Comparison of ENCODE assay signal across 6 cellular contexts in the genomic region with DNA sequence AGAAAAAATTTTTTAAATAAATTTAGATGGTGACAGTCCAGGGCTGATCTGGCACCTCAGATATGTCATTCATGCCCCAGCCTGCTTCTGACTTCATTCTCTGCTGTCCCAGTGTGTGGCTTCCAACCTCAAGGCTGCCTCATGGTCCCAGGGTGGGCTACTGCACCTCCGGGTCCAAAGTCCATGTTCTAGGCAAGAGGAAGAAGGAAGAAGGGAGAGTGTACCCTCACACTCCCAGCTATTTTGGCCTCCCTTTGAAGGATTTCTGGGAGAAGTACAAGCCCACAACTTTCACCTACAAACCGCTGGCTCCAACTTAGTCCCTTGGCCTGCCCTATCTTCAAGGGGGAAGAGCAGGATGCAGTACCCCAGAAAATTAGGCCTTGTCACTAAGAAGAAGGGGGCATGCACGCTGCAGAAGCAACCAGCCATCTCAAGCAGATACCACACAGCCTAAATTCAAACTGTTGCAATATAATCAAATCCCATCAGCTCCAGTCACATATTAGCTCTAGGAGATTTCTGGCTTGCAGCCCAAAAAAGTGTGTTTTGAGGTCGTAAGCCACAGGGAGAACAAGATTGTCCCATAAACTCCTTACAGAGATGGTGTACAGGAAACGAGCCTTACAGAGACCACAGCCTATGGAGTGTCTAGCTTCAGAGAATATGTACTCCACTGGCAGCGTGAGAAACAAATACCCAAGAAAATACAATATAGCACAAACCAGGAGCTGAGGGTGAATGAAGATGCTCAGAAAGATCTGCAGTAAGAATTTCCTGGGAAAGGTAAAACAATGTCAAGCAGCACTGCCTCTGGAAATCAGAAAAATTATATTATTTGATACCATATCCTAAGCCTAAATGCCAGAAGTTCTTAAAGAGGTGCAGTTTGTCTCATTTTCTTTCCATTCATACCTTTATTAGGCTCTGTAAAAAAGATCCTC. TPM values are rescaled to one million over a fixed set of nuclear protein-coding genes. Genes with fewer than 3 reads are reported as not detected.
DNase-seq lines count a peak whose midpoint lies in the region; ATAC-seq and TF ChIP-seq lines count a peak whose summit lies in the region.

No MANE protein-coding gene starts in this region.

- peak overlapping the region; percentile 71 for H3K4me3 ChIP-seq in HFF-Myc (replicated peaks; ENCODE audit: low read depth, low read length)
- H3K4me3 ChIP-seq in ovary = peak overlapping the region; percentile 58

- TF ChIP-seq POLR2A in ovary (IDR thresholded peaks at IDR 0.05) = no peak

- ATAC-seq in GM19328 (IDR thresholded peaks at IDR 0.05; ENCODE audit: unreplicated experiment) = no peak
- ATAC-seq in stimulated activated naive CD8-positive, alpha-beta T cell treated with anti-CD3 and anti-CD28 coated beads, Interleukin-15, Interleukin-2, amounts not matched to agents 100 U/mL and 50 U/mL, for 24 hours = no peak

- H3K27ac Mint-ChIP-seq in MCF 10A (ENCODE audit: low read depth, unreplicated experiment) = no peak overlapping the region

- no peak overlapping the region for H3K4me3 Mint-ChIP-seq in MCF 10A (ENCODE audit: unreplicated experiment)

- TF ChIP-seq CTCF in HFF-Myc (IDR thresholded peaks at IDR 0.05; ENCODE audit: low read depth, low read length, missing control alignments) = no peak
- TF ChIP-seq CTCF in MCF 10A (IDR thresholded peaks at IDR 0.05; ENCODE audit: unreplicated experiment) = no peak
- TF ChIP-seq CTCF in ovary (IDR thresholded peaks at IDR 0.05) = no peak

- H3K27me3 ChIP-seq in ovary = no peaks in the 10 kb centered on the region

- peaks cover 7% of the 10 kb centered on the region for H3K4me1 Mint-ChIP-seq in MCF 10A (ENCODE audit: insufficient read depth, unreplicated experiment)

- H3K36me3 ChIP-seq in ovary = no peaks in the 10 kb centered on the region

- CTCF ChIA-PET in MCF 10A (lab: Yijun Ruan, JAX) = interaction anchor here (1.2 kb wide), 1 partner anchor 23 kb away, joined by 5 read pairs; no protein-coding TSS in a partner anchor

- DNase-seq in HFF-Myc (ENCODE audit: extremely low read depth, low read depth) (no peak), MCF 10A (ENCODE audit: unreplicated experiment) (peak; percentile 8), ovary (no peak), T1000 (lab: John Stamatoyannopoulos, UW) (no peak)
- no peak for DNase-seq in stimulated activated naive CD8-positive, alpha-beta T cell treated with anti-CD3 and anti-CD28 coated beads, Interleukin-15, Interleukin-2, amounts not matched to agents 100 U/mL and 50 U/mL, for 24 hours

- BruUV-seq in MCF 10A (replicated peaks; lab: Mats Ljungman, UMichigan) = TSS peak; percentile 88

- no peaks in the 10 kb centered on the region for H3K9me3 ChIP-seq in ovary

- 48 to 53% (median 50%) methylated on average over 6 of the region's 6 CpGs for WGBS in ovary, 3 donors

- H3K9me3 Mint-ChIP-seq in MCF 10A (ENCODE audit: unreplicated experiment) = no peaks in the 10 kb centered on the region

- peaks cover 6% of the 10 kb centered on the region for H3K4me1 ChIP-seq in ovary (ENCODE audit: insufficient read depth)

- intact Hi-C loops in MCF 10A (cut with micrococcal nuclease) (no loop called here), ovary (cut with DNase I) (no loop called here)

- no peaks in the 10 kb centered on the region for H3K36me3 Mint-ChIP-seq in MCF 10A (ENCODE audit: insufficient read depth, unreplicated experiment)

- POLR2A ChIA-PET in MCF 10A (lab: Yijun Ruan, JAX) = interaction anchor here (0.6 to 1.6 kb wide), 10 partner anchors 13 to 1115 kb away, joined by 3 to 10 read pairs (median 4); no protein-coding TSS in a partner anchor

- no peaks in the 10 kb centered on the region for H3K27me3 Mint-ChIP-seq in MCF 10A (ENCODE audit: insufficient read depth, unreplicated experiment)

- no peak for TF ChIP-seq EP300 in ovary (IDR thresholded peaks at IDR 0.05)

- H3K27ac ChIP-seq in ovary = peak overlapping the region; percentile 24 to 89

RNA-seq across cellular contexts. Expression of gene BTN3A2, which starts 0.8 kb away (rescaled TPM):
- 9.9 and 16.4 TPM in 2 replicates for total RNA-seq in MCF 10A (2022)
- total RNA-seq in ovary = 10 to 100 TPM in 6 of 7 donors, 1 to 10 TPM in 1; 9.9 to 36.5 (median 16.5) TPM
- polyA plus RNA-seq in ovary = 10 to 100 TPM; 22.9 to 45.7 TPM

RNA-seq across cellular contexts. Expression of gene BTN2A2, which starts 18.8 kb away (rescaled TPM):
- total RNA-seq in MCF 10A (2022) (6.7 and 8.7 TPM in 2 replicates), ovary (10 to 100 TPM; 10.7 to 23.0 (median 13.7) TPM)
- polyA plus RNA-seq in ovary = 10 to 100 TPM in 1 of 2 donors, 1 to 10 TPM in 1; 7.3 to 15.1 TPM

RNA-seq across cellular contexts. Expression of gene BTN3A1, which starts 37.9 kb away (rescaled TPM):
- total RNA-seq in MCF 10A (2022) (8.0 and 15.5 TPM in 2 replicates), ovary (10 to 100 TPM; 11.0 to 33.4 (median 18.4) TPM)
- polyA plus RNA-seq in ovary = 10 to 100 TPM; 14.5 to 64.5 TPM
